Comparison of ENCODE assay signal across 11 cellular contexts in genomic region chr3:157785071-157785826, GRCh38.
DNase-seq lines count a peak whose midpoint lies in the region; TF ChIP-seq lines count a peak whose summit lies in the region.
"Had no signal": no experiment of that assay in that cellular context is flagged by ENCODE, and none has a peak within 500 bp of the region (broad histone marks: within the 10 kb centered on the region; RNA-seq: fewer than 3 reads in every experiment).

No MANE protein-coding gene starts in this region.

- H3K27me3 Mint-ChIP-seq in activated CD4-positive, alpha-beta memory T cell treated with anti-CD3 and anti-CD28 coated beads, Interleukin-2, amount 10 ng/mL, durations not matched to agents 7 days and 5 days, result no peaks in the 10 kb centered on the region

- no peak overlapping the region for H3K27ac Mint-ChIP-seq in activated CD4-positive, alpha-beta memory T cell treated with anti-CD3 and anti-CD28 coated beads, Interleukin-2, amount 10 ng/mL, durations not matched to agents 7 days and 5 days

- no peak overlapping the region for H3K4me3 ChIP-seq in colonic mucosa
- H3K4me3 ChIP-seq: body of pancreas, sigmoid colon had no signal

- H3K36me3 ChIP-seq in colonic mucosa, result no peaks in the 10 kb centered on the region
- H3K36me3 ChIP-seq: sigmoid colon had no signal

- no peak overlapping the region for H3K4me3 Mint-ChIP-seq in activated CD4-positive, alpha-beta memory T cell treated with anti-CD3 and anti-CD28 coated beads, Interleukin-2, amount 10 ng/mL, durations not matched to agents 7 days and 5 days

- H3K27me3 ChIP-seq in colonic mucosa, result no peaks in the 10 kb centered on the region
- H3K27me3 ChIP-seq: body of pancreas, sigmoid colon had no signal

- intact Hi-C loops in colonic mucosa (cut with DNase I), result no loop called here

- H3K4me1 ChIP-seq in colonic mucosa, result no peaks in the 10 kb centered on the region
- H3K4me1 ChIP-seq: body of pancreas had no signal

- H3K36me3 Mint-ChIP-seq in activated CD4-positive, alpha-beta memory T cell treated with anti-CD3 and anti-CD28 coated beads, Interleukin-2, amount 10 ng/mL, durations not matched to agents 7 days and 5 days (ENCODE audit: low read depth), result no peaks in the 10 kb centered on the region

- TF ChIP-seq CTCF in colonic mucosa (IDR thresholded peaks at IDR 0.05), result no peak

- H3K9ac ChIP-seq in colonic mucosa (ENCODE audit: low read depth in 2 of 2, low read length in 2 of 2), result no peak overlapping the region

- H3K9me3 ChIP-seq in colonic mucosa, result no peaks in the 10 kb centered on the region
- H3K9me3 ChIP-seq: body of pancreas, sigmoid colon had no signal

- CTCF ChIA-PET in activated CD4-positive, alpha-beta memory T cell treated with anti-CD3 and anti-CD28 coated beads, Interleukin-2, amount 10 ng/mL, durations not matched to agents 7 days and 5 days (lab: Charles Lee), result no interaction called here

- no peaks in the 10 kb centered on the region for H3K4me1 Mint-ChIP-seq in activated CD4-positive, alpha-beta memory T cell treated with anti-CD3 and anti-CD28 coated beads, Interleukin-2, amount 10 ng/mL, durations not matched to agents 7 days and 5 days

- no peaks in the 10 kb centered on the region for H3K9me3 Mint-ChIP-seq in activated CD4-positive, alpha-beta memory T cell treated with anti-CD3 and anti-CD28 coated beads, Interleukin-2, amount 10 ng/mL, durations not matched to agents 7 days and 5 days

- H3K27ac ChIP-seq in colonic mucosa, result no peak overlapping the region
- H3K27ac ChIP-seq: body of pancreas had no signal

- POLR2A ChIA-PET in activated CD4-positive, alpha-beta memory T cell treated with anti-CD3 and anti-CD28 coated beads, Interleukin-2, amount 10 ng/mL, durations not matched to agents 7 days and 5 days (lab: Charles Lee), result no interaction called here

- peak; percentile 57 for DNase-seq in ELF-1 (ENCODE audit: low read depth, low spot score)
- DNase-seq in OCI-M1 (lab: John Stamatoyannopoulos, UW), result peak; percentile 10
- peak; percentile 11 for DNase-seq in dermis blood vessel endothelial cell
- peak; percentile 79 for DNase-seq in non-pigmented ciliary epithelial cell (ENCODE audit: low read depth)
- no peak for DNase-seq in NCI-H82 (lab: John Stamatoyannopoulos, UW)
- no peak for DNase-seq in activated CD4-positive, alpha-beta memory T cell treated with anti-CD3 and anti-CD28 coated beads, Interleukin-2, amount 10 ng/mL, durations not matched to agents 7 days and 5 days
- no peak for DNase-seq in colonic mucosa
- no peak for DNase-seq in activated CD4-positive, alpha-beta T cell treated with anti-CD3 and anti-CD28 coated beads for 4 hours
- DNase-seq: NCI-H2107, sigmoid colon had no signal

Comparison
In these comparisons a context has a peak if more than half of its experiments do, and no peak if none do; other contexts are left out.
1. DNase-seq: peak in ELF-1 (single experiment), OCI-M1 (single experiment), dermis blood vessel endothelial cell (single experiment) and non-pigmented ciliary epithelial cell (single experiment); none in NCI-H82 (single experiment), activated CD4-positive, alpha-beta memory T cell treated with anti-CD3 and anti-CD28 coated beads, Interleukin-2, amount 10 ng/mL, durations not matched to agents 7 days and 5 days (single experiment), colonic mucosa (single experiment) and activated CD4-positive, alpha-beta T cell treated with anti-CD3 and anti-CD28 coated beads for 4 hours (0 of 2).